Comparison of ENCODE assay signal across 25 cellular contexts in genomic region chr5:158303883-158304282, GRCh38.
"Had no signal": no experiment of that assay in that cellular context is flagged by ENCODE, and none has a peak within 500 bp of the region (broad histone marks: within the 10 kb centered on the region; RNA-seq: fewer than 3 reads in every experiment).

No MANE protein-coding gene starts in this region.

- H3K36me3 ChIP-seq: neutrophil, pancreas, prostate gland, right lobe of liver, sigmoid colon, stomach, thoracic aorta, thyroid gland, tibial nerve, upper lobe of left lung, vagina had no signal

- H3K4me3 ChIP-seq: pancreas, prostate gland, right lobe of liver, sigmoid colon, stomach, thoracic aorta, thyroid gland, tibial nerve, upper lobe of left lung, vagina had no signal

- H3K27me3 ChIP-seq: neutrophil, pancreas, right lobe of liver, sigmoid colon, stomach, thyroid gland, tibial nerve, upper lobe of left lung, vagina had no signal

- H3K4me1 ChIP-seq: pancreas, prostate gland, right lobe of liver, sigmoid colon, thyroid gland, tibial nerve, upper lobe of left lung, vagina had no signal

- H3K9me3 ChIP-seq: neutrophil, pancreas, prostate gland, right lobe of liver, sigmoid colon, stomach, thoracic aorta, thyroid gland, tibial nerve, upper lobe of left lung, vagina had no signal

- FAIRE-seq: pancreas, small intestine had no signal

- H3K27ac ChIP-seq: neutrophil, pancreas, prostate gland, right lobe of liver, sigmoid colon, stomach, thoracic aorta, thyroid gland, tibial nerve, upper lobe of left lung, vagina had no signal

- DNase-seq: nephron progenitor cell; nucleus accumbens; pancreas; retina; right cardiac atrium; right lobe of liver; sigmoid colon; small intestine; stimulated activated CD4-positive, alpha-beta T cell treated with anti-CD3 and anti-CD28 coated beads, Interleukin-15, amount 100 ng/mL, for 24 hours; stimulated activated CD4-positive, alpha-beta T cell treated with anti-CD3 and anti-CD28 coated beads, Interleukin-2, amount 100 ng/mL, for 24 hours; stimulated activated CD4-positive, alpha-beta T cell treated with anti-CD3 and anti-CD28 coated beads, Interleukin-2, amount 100 ng/mL, for 48 hours; stimulated activated CD4-positive, alpha-beta T cell treated with anti-CD3 and anti-CD28 coated beads, Interleukin-4, amount 100 ng/mL, for 24 hours; stimulated activated naive B cell treated with anti-CD40 and anti-IgM and Interleukin-4, amounts not matched to agents 10 μg/mL and 1 μg/mL and 100 μg/mL, for 72 hours; stimulated activated naive CD4-positive, alpha-beta T cell treated with Interleukin-2 at 50 U/mL for 16 hours; stomach; thyroid gland; trophoblast cell; upper lobe of left lung had no signal

- ATAC-seq: natural killer cell treated with Interleukin-12 subunit alpha and Interleukin-12 subunit beta and Interleukin-15 and Interleukin-18, amount 100 ng/mL, for 72 hours; pancreas; right cardiac atrium; right lobe of liver; stimulated activated effector memory CD8-positive, alpha-beta T cell treated with anti-CD3 and anti-CD28 coated beads, Interleukin-12 subunit alpha, Interleukin-12 subunit beta, amount 100 ng/mL, for 72 hours; stimulated activated naive B cell treated with anti-CD40 and anti-IgM and Interleukin-4, amounts not matched to agents 10 μg/mL and 1 μg/mL and 100 μg/mL, for 72 hours had no signal
